ENCODE assay signal across 21 cellular contexts in the genomic region with DNA sequence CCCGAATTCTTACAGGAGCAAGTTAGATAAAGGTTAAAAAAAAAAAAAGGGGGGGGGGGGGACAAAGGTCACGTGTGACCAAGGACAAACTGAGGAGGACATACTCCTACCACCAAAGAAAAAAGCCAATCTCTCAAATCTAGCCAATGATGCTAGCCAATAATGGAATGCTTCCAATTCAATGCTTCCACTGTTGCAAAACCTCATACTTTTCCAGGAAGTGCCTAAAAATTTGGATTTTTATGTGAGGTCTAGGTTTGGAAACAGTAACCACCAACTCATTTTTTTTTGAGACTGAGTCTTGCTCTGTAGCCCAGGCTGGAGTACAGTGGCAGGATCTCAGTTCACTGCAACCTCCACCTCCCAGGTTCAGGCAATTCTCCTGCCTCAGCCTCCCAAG. TPM values are rescaled to one million over a fixed set of nuclear protein-coding genes. Genes with fewer than 3 reads are reported as not detected.
DNase-seq lines count a peak whose midpoint lies in the region; ATAC-seq, FAIRE-seq and TF ChIP-seq lines count a peak whose summit lies in the region.
"Had no signal": no experiment of that assay in that cellular context is flagged by ENCODE, and none has a peak within 500 bp of the region (broad histone marks: within the 10 kb centered on the region; RNA-seq: fewer than 3 reads in every experiment).

No MANE protein-coding gene starts in this region.

- H3K4me1 ChIP-seq in liver (ENCODE audit: control insufficient read depth in 4 of 4, insufficient read depth in 4 of 4, low read length in 3 of 4) (peaks cover 13 to 50% (median 27%) of the 10 kb centered on the region in 4 donors), HepG2 (ENCODE audit: insufficient read depth, low read length) (peaks cover 86% of the 10 kb centered on the region), aorta (ENCODE audit: control insufficient read depth in 1 of 2, insufficient read depth in 2 of 2, low read length in 2 of 2) (peaks cover under 1 to 14% of the 10 kb centered on the region in 2 donors)

- no peak for FAIRE-seq in HepG2 (lab: Jason Lieb, UNC)

- ATAC-seq in HepG2 (no peak), aorta (ENCODE audit: low FRiP score) (peak; percentile 67)

- H4K20me1 ChIP-seq in HepG2 (ENCODE audit: insufficient read depth, low read length), result peaks cover 88% of the 10 kb centered on the region

- H3K9ac ChIP-seq in liver (ENCODE audit: low read depth in 1 of 2, low read length in 2 of 2) (no peak overlapping the region), HepG2 (ENCODE audit: insufficient read depth, low read depth, low read length) (no peak overlapping the region)
- H3K9ac ChIP-seq: BLaER1 treated with 17β-estradiol and CSF1 and Interleukin-3, amounts not matched to agents 10 nM and 100 nM had no signal

- H3K4me2 ChIP-seq in HepG2 (ENCODE audit: low read depth, low read length), result no peak overlapping the region
- H3K4me2 ChIP-seq: hepatocyte had no signal

- H3K27ac ChIP-seq in liver (ENCODE audit: low read depth in 1 of 2, low read length in 2 of 2) (peak overlapping the region; percentile 60 to 63), HepG2 (ENCODE audit: extremely low read length, insufficient read depth, low read length) (no peak overlapping the region), aorta (ENCODE audit: low read depth in 1 of 2, low read length in 2 of 2) (no peak overlapping the region)
- H3K27ac ChIP-seq: BLaER1 treated with 17β-estradiol and CSF1 and Interleukin-3, amounts not matched to agents 10 nM and 100 nM; hepatocyte; SK-N-MC; stomach; upper lobe of left lung had no signal

- no peak for TF ChIP-seq POLR2A in HepG2 (IDR thresholded peaks at IDR 0.05; ENCODE audit: insufficient read depth in 1 of 2, low read depth in 2 of 2, low read length in 2 of 2)

- in situ Hi-C loops in HepG2 (cut with HindIII; ENCODE audit: extremely low pct_ligation_motif_present, low pct_unique_long_range_greater_than_20kb) (no loop called here), G401 (cut with HindIII; ENCODE audit: low sequenced_read_pairs) (no loop called here)

- H3K27me3 Mint-ChIP-seq in activated naive CD8-positive, alpha-beta T cell treated with anti-CD3 and anti-CD28 coated beads for 36 hours, result no peaks in the 10 kb centered on the region
- H3K27me3 Mint-ChIP-seq: IgD-negative memory B cell had no signal

- DNase-seq in HepG2 (ENCODE audit: low spot score) (no peak), foreskin fibroblast (peak; percentile 7 to 28), aorta (no peak), G401 (ENCODE audit: low spot score) (no peak), NCI-H526 treated with DMSO at 0.1 percent for 48 hours (lab: John Stamatoyannopoulos, UW) (no peak), midbrain (lab: John Stamatoyannopoulos, UW) (no peak)
- no peak for DNase-seq in activated naive CD8-positive, alpha-beta T cell treated with anti-CD3 and anti-CD28 coated beads for 36 hours
- DNase-seq: caudate nucleus; dermis blood vessel endothelial cell; foreskin melanocyte; NCI-H526; stimulated activated CD4-positive, alpha-beta T cell treated with anti-CD3 and anti-CD28 coated beads, Interleukin-4, amount 100 ng/mL, for 4 hours; stomach; T-helper 2 cell; upper lobe of left lung had no signal

- peak overlapping the region; percentile 58 for H3K27ac Mint-ChIP-seq in activated naive CD8-positive, alpha-beta T cell treated with anti-CD3 and anti-CD28 coated beads for 36 hours

- no peaks in the 10 kb centered on the region for H3K9me3 Mint-ChIP-seq in activated naive CD8-positive, alpha-beta T cell treated with anti-CD3 and anti-CD28 coated beads for 36 hours
- H3K9me3 Mint-ChIP-seq: IgD-negative memory B cell had no signal

- TF ChIP-seq RAD21 in liver (IDR thresholded peaks at IDR 0.05) (peak in 1 of 2 donors; percentile 16), HepG2 (CRISPR knock-in tag; IDR thresholded peaks at IDR 0.05) (no peak)

- H3K9me3 ChIP-seq in liver (ENCODE audit: control insufficient read depth in 4 of 4, low read length in 3 of 4), result no peaks in the 10 kb centered on the region
- no peaks in the 10 kb centered on the region for H3K9me3 ChIP-seq in HepG2 (ENCODE audit: low read length)
- H3K9me3 ChIP-seq in aorta (ENCODE audit: control insufficient read depth, low read length), result no peaks in the 10 kb centered on the region
- H3K9me3 ChIP-seq: stomach, upper lobe of left lung had no signal

- H2AFZ ChIP-seq in HepG2 (ENCODE audit: low read length), result no peak overlapping the region
- H2AFZ ChIP-seq: hepatocyte had no signal

- intact Hi-C loops in HepG2 (cut with micrococcal nuclease; ENCODE audit: unreplicated experiment) (no loop called here), aorta (cut with DNase I) (no loop called here)

- CTCF ChIA-PET in HepG2 (lab: Yijun Ruan, JAX; ENCODE audit: low intra/inter-chr PET ratio, low total read pairs), result no interaction called here

- POLR2A ChIA-PET in HepG2 (lab: Yijun Ruan, JAX), result interaction anchor here (4.2 kb wide), 1 partner anchor 12 kb away, joined by 30 read pairs; a partner anchor contains a TSS

- peaks cover 82% of the 10 kb centered on the region for H3K4me1 Mint-ChIP-seq in activated naive CD8-positive, alpha-beta T cell treated with anti-CD3 and anti-CD28 coated beads for 36 hours

- H3K27me3 ChIP-seq in liver (ENCODE audit: control insufficient read depth in 4 of 4, insufficient read depth in 4 of 4, low read length in 3 of 4) (no peaks in the 10 kb centered on the region), HepG2 (ENCODE audit: control insufficient read depth in 1 of 2, insufficient read depth in 2 of 2, low read length in 2 of 2) (no peaks in the 10 kb centered on the region), aorta (ENCODE audit: control insufficient read depth in 1 of 2, insufficient read depth in 2 of 2, low read length in 1 of 2) (no peaks in the 10 kb centered on the region)
- H3K27me3 ChIP-seq: BLaER1 treated with 17β-estradiol and CSF1 and Interleukin-3, amounts not matched to agents 10 nM and 100 nM; hepatocyte; stomach; upper lobe of left lung had no signal

- peaks cover 96% of the 10 kb centered on the region for H3K79me2 ChIP-seq in HepG2 (ENCODE audit: insufficient read depth, low read length)

- H3K36me3 Mint-ChIP-seq in activated naive CD8-positive, alpha-beta T cell treated with anti-CD3 and anti-CD28 coated beads for 36 hours, result peaks cover 13% of the 10 kb centered on the region

- TF ChIP-seq CTCF in liver (IDR thresholded peaks at IDR 0.05; ENCODE audit: low read depth, low read length, missing input control) (no peak), HepG2 (CRISPR knock-in tag; IDR thresholded peaks at IDR 0.05) (no peak), foreskin fibroblast (IDR thresholded peaks at IDR 0.05; ENCODE audit: low read depth, low read length) (no peak)

- no peak overlapping the region for H3K4me3 Mint-ChIP-seq in activated naive CD8-positive, alpha-beta T cell treated with anti-CD3 and anti-CD28 coated beads for 36 hours

- H3K4me3 ChIP-seq in liver (ENCODE audit: low read depth in 1 of 3, low read length in 3 of 3), result no peak overlapping the region
- no peak overlapping the region for H3K4me3 ChIP-seq in HepG2 (replicated peaks in 1 of 3; ENCODE audit: insufficient read depth in 1 of 3, low read depth in 2 of 3, low read length in 3 of 3)
- H3K4me3 ChIP-seq in foreskin fibroblast (ENCODE audit: low read depth in 1 of 2, low read length in 2 of 2), result no peak overlapping the region
- H3K4me3 ChIP-seq in aorta (ENCODE audit: low read length in 2 of 2), result no peak overlapping the region
- H3K4me3 ChIP-seq: BLaER1 treated with 17β-estradiol and CSF1 and Interleukin-3, amounts not matched to agents 10 nM and 100 nM; hepatocyte; lung; SK-N-MC; stomach; upper lobe of left lung had no signal

- 31% methylated on average over 2 of the region's 2 CpGs for WGBS in liver
- 60% methylated on average over 2 of the region's 2 CpGs for WGBS in HepG2 (ENCODE audit: low lambda C conversion rate)
- 35 to 61% methylated on average over 2 of the region's 2 CpGs for WGBS in aorta, 2 donors

- no peaks in the 10 kb centered on the region for H3K36me3 ChIP-seq in liver (ENCODE audit: control insufficient read depth in 4 of 4, insufficient read depth in 3 of 4, low read depth in 1 of 4, low read length in 3 of 4)
- peaks cover 0 to 2% of the 10 kb centered on the region in 2 experiments; a peak in 1 of 5 replicates for H3K36me3 ChIP-seq in HepG2 (replicated peaks in 1 of 2; ENCODE audit: control insufficient read depth in 1 of 2, insufficient read depth in 2 of 2, low read length in 2 of 2)
- no peaks in the 10 kb centered on the region for H3K36me3 ChIP-seq in aorta (ENCODE audit: control insufficient read depth in 1 of 2, insufficient read depth in 2 of 2, low read length in 1 of 2)
- H3K36me3 ChIP-seq: stomach, upper lobe of left lung had no signal

- no TSS peak for BruUV-seq in HepG2 (replicated peaks; lab: Mats Ljungman, UMichigan)

- TF ChIP-seq EP300 in HepG2 (IDR thresholded peaks at IDR 0.05; ENCODE audit: low read depth in 2 of 2, low read length in 2 of 2), result no peak
- no peak for TF ChIP-seq EP300 in HepG2 (CRISPR knock-in tag; IDR thresholded peaks at IDR 0.05; ENCODE audit: borderline replicate concordance)

RNA-seq across cellular contexts. Expression of a gene that starts 11.4 kb away (rescaled TPM):
- 10 to 100 TPM; 13.8 to 18.7 TPM for total RNA-seq in liver
- polyA plus RNA-seq in liver, result 1 to 10 TPM; 2.7 to 4.4 TPM
- 11.7 and 17.1 TPM in 2 replicates for total RNA-seq in HepG2 (2016; rRNA removed; fragmentation: Illumina TruSeq; extraction: Trizol)
- total RNA-seq in HepG2 (2016; cell fraction: cytosol; rRNA removed; fragmentation: Illumina TruSeq; extraction: Trizol; ENCODE audit: low read depth), result 1.8 and 2.0 TPM in 2 replicates
- 10.6 and 15.3 TPM in 2 replicates for total RNA-seq in HepG2 (2016; cell fraction: insoluble cytoplasmic fraction; rRNA removed; fragmentation: Illumina TruSeq; extraction: Trizol)
- 8.2 and 11.6 TPM in 2 replicates for total RNA-seq in HepG2 (2016; cell fraction: membrane; rRNA removed; fragmentation: Illumina TruSeq; extraction: Trizol)
- 17.1 and 20.1 TPM in 2 replicates for total RNA-seq in HepG2 (2016; cell fraction: nucleus; rRNA removed; fragmentation: Illumina TruSeq; extraction: Trizol)
- 4.8 and 6.9 TPM in 2 replicates for polyA plus RNA-seq in HepG2 (2011; rRNA removed)
- polyA plus RNA-seq in HepG2 (2011; cell fraction: cytosol; rRNA removed), result 2.3 and 3.2 TPM in 2 replicates
- 5.1 and 5.2 TPM in 2 replicates for polyA plus RNA-seq in HepG2 (2011; cell fraction: nucleus; rRNA removed)
- 12.3 and 16.1 TPM in 2 replicates for polyA plus RNA-seq in HepG2 (2012)
- polyA plus RNA-seq in HepG2 (2016; cell fraction: cytosol; fragmentation: Illumina TruSeq; extraction: Trizol; ENCODE audit: low read depth), result 0.44 and 0.52 TPM in 2 replicates
- 11.7 and 11.8 TPM in 2 replicates for polyA plus RNA-seq in HepG2 (2016; cell fraction: insoluble cytoplasmic fraction; fragmentation: Illumina TruSeq; extraction: Trizol; ENCODE audit: low read depth)
- polyA plus RNA-seq in HepG2 (2016; cell fraction: membrane; fragmentation: Illumina TruSeq; extraction: Trizol; ENCODE audit: low read depth), result 3.9 and 4.0 TPM in 2 replicates
- polyA plus RNA-seq in HepG2 (2016; cell fraction: nucleus; fragmentation: Illumina TruSeq; extraction: Trizol; ENCODE audit: insufficient read depth, low read depth), result 21.5 and 22.8 TPM in 2 replicates
- 10.5 and 12.2 TPM in 2 replicates for polyA minus RNA-seq in HepG2 (2011; rRNA and poly(A)+ RNA removed; ENCODE audit: low replicate concordance)
- 7.3 and 8.4 TPM in 2 replicates for polyA minus RNA-seq in HepG2 (2011; cell fraction: cytosol; rRNA and poly(A)+ RNA removed)
- polyA minus RNA-seq in HepG2 (2011; cell fraction: nucleus; rRNA and poly(A)+ RNA removed), result 20.3 and 20.6 TPM in 2 replicates
- 10 to 100 TPM; 44.0 to 44.1 TPM for total RNA-seq in activated naive CD8-positive, alpha-beta T cell treated with anti-CD3 and anti-CD28 coated beads for 36 hours
- 10 to 100 TPM; 27.7 to 33.9 TPM for total RNA-seq in aorta
- polyA plus RNA-seq in aorta, result 1 to 10 TPM; 4.9 to 6.2 TPM
- 12.0 and 31.7 TPM in 2 replicates for total RNA-seq in G401 (2014; rRNA removed; shearing (Covaris generic))

Comparison
In these comparisons a context has a peak if more than half of its experiments do, and no peak if none do; other contexts are left out.
1. H3K27ac ChIP-seq: peak in liver (2 of 2); none in HepG2 (single experiment) and aorta (0 of 2).
2. DNase-seq: peak in foreskin fibroblast (2 of 2); none in HepG2 (single experiment), activated naive CD8-positive, alpha-beta T cell treated with anti-CD3 and anti-CD28 coated beads for 36 hours (single experiment), aorta (0 of 2), G401 (single experiment), NCI-H526 treated with DMSO at 0.1 percent for 48 hours (single experiment) and midbrain (single experiment).